In the genomic region with DNA sequence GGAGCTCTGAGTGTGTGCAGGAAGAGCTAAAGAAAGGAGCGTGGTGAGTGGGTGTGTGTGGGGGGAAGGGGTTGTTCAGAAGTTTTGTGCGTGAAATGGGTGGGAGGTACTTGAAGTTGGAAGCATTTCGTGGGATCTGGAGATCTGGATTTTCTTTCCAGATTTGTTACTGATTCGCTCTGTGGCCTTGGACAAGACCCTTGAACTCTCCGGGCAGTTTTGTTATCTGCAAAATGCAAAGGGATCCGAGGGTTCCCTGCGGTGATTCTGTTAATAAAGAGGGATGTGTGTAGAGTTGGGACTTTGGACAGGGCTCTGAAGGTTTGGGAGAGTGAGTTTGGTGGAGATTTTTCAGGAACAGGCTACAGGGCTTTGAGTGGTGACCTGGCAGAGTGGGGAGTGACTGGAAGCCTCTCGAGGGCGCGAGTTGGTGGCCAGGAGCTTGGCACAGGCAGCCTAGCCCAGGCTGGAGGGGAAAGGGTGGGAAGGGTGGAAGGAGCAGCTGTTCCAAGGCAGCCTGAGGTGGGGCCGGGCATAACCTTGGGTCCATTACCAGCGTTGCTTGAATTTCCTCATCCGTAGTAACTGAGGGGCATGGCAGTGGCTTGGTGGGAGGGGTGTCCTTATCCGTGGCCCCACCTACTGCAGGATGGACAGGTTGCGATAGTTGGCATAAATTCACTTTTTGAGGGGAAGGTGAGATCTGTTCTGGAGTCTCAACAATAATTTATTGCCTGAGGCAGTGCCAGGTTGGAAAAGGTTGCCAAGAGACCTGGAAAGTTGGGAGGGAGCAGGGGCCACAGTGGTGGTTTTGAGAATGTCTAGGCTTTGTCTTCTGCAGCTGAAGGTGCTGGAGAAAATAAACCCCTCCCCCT, we compare ENCODE assay signal across 1 cellular context.
TF ChIP-seq lines count a peak whose summit lies in the region.

No MANE protein-coding gene starts in this region.

TF ChIP-seq in A549, 52 proteins besides CTCF, POLR2A, EP300 and RAD21:
- TF ChIP-seq JUNB (IDR thresholded peaks at IDR 0.05): no peak
- TF ChIP-seq FOXS1 (CRISPR knock-in tag; IDR thresholded peaks at IDR 0.05): no peak
- TF ChIP-seq NPAS2 (CRISPR knock-in tag; IDR thresholded peaks at IDR 0.05; ENCODE audit: borderline replicate concordance): no peak
- TF ChIP-seq TFCP2L1 (CRISPR knock-in tag; IDR thresholded peaks at IDR 0.05): no peak
- peak in 1 of 2 experiments; percentile 56; a peak in 2 of 4 replicates for TF ChIP-seq CEBPB (IDR thresholded peaks at IDR 0.05)
- TF ChIP-seq, protein P1, sequence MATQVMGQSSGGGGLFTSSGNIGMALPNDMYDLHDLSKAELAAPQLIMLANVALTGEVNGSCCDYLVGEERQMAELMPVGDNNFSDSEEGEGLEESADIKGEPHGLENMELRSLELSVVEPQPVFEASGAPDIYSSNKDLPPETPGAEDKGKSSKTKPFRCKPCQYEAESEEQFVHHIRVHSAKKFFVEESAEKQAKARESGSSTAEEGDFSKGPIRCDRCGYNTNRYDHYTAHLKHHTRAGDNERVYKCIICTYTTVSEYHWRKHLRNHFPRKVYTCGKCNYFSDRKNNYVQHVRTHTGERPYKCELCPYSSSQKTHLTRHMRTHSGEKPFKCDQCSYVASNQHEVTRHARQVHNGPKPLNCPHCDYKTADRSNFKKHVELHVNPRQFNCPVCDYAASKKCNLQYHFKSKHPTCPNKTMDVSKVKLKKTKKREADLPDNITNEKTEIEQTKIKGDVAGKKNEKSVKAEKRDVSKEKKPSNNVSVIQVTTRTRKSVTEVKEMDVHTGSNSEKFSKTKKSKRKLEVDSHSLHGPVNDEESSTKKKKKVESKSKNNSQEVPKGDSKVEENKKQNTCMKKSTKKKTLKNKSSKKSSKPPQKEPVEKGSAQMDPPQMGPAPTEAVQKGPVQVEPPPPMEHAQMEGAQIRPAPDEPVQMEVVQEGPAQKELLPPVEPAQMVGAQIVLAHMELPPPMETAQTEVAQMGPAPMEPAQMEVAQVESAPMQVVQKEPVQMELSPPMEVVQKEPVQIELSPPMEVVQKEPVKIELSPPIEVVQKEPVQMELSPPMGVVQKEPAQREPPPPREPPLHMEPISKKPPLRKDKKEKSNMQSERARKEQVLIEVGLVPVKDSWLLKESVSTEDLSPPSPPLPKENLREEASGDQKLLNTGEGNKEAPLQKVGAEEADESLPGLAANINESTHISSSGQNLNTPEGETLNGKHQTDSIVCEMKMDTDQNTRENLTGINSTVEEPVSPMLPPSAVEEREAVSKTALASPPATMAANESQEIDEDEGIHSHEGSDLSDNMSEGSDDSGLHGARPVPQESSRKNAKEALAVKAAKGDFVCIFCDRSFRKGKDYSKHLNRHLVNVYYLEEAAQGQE (IDR thresholded peaks at IDR 0.05): no peak
- TF ChIP-seq FOSL2 (IDR thresholded peaks at IDR 0.05): no peak
- TF ChIP-seq FOSL2 (CRISPR knock-in tag; IDR thresholded peaks at IDR 0.05): peak; percentile 23
- peak in 1 of 2 experiments; percentile 38; a peak in 3 of 5 replicates for TF ChIP-seq JUN (IDR thresholded peaks at IDR 0.05)
- no peak for TF ChIP-seq EHMT2 (IDR thresholded peaks at IDR 0.05; ENCODE audit: low read depth)
- 0 out of 2 replicates have a peak, but pooled peaks have one; percentile 47 for TF ChIP-seq MYC (IDR thresholded peaks at IDR 0.05; ENCODE audit: borderline replicate concordance, low read length)
- TF ChIP-seq, protein P2, sequence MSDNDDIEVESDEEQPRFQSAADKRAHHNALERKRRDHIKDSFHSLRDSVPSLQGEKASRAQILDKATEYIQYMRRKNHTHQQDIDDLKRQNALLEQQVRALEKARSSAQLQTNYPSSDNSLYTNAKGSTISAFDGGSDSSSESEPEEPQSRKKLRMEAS (IDR thresholded peaks at IDR 0.05): peak; percentile 61; the same call in 1 of the 2 replicates
- no peak for TF ChIP-seq KDM5A (IDR thresholded peaks at IDR 0.05)
- no peak; the same call in 1 of the 2 replicates for TF ChIP-seq GATA3 (IDR thresholded peaks at IDR 0.05; ENCODE audit: borderline replicate concordance)
- TF ChIP-seq, protein P3, sequence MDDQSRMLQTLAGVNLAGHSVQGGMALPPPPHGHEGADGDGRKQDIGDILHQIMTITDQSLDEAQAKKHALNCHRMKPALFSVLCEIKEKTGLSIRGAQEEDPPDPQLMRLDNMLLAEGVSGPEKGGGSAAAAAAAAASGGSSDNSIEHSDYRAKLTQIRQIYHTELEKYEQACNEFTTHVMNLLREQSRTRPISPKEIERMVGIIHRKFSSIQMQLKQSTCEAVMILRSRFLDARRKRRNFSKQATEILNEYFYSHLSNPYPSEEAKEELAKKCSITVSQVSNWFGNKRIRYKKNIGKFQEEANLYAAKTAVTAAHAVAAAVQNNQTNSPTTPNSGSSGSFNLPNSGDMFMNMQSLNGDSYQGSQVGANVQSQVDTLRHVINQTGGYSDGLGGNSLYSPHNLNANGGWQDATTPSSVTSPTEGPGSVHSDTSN (IDR thresholded peaks at IDR 0.05): peak; percentile 67
- no peak for TF ChIP-seq CHD4 (IDR thresholded peaks at IDR 0.05; ENCODE audit: borderline replicate concordance)
- no peak for TF ChIP-seq RCOR1 (IDR thresholded peaks at IDR 0.05; ENCODE audit: low read depth, low read length)
- TF ChIP-seq ZFP36 (IDR thresholded peaks at IDR 0.05; ENCODE audit: borderline replicate concordance, partially characterized antibody): no peak
